In genomic region chr4:6109842-6110560, GRCh38 we compare ENCODE assay signal across 9 cellular contexts.
DNase-seq lines count a peak whose midpoint lies in the region; ATAC-seq and TF ChIP-seq lines count a peak whose summit lies in the region.
"Had no signal": no experiment of that assay in that cellular context is flagged by ENCODE, and none has a peak within 500 bp of the region (broad histone marks: within the 10 kb centered on the region; RNA-seq: fewer than 3 reads in every experiment).

No MANE protein-coding gene starts in this region.

- H3K36me3 ChIP-seq in BE2C: no peaks in the 10 kb centered on the region; the same call in 1 of the 2 replicates
- no peaks in the 10 kb centered on the region for H3K36me3 ChIP-seq in GM23338 (ENCODE audit: insufficient read depth)
- H3K36me3 ChIP-seq in kidney epithelial cell (ENCODE audit: control insufficient read depth, insufficient read depth, low read length): no peaks in the 10 kb centered on the region

- H3K27me3 ChIP-seq in BE2C (no peaks in the 10 kb centered on the region), GM23338 (ENCODE audit: insufficient read depth) (no peaks in the 10 kb centered on the region), kidney epithelial cell (ENCODE audit: control insufficient read depth, insufficient read depth, low read length) (peaks cover 7% of the 10 kb centered on the region)

- peaks cover 18% of the 10 kb centered on the region for H3K27me3 Mint-ChIP-seq in GM23338 (ENCODE audit: insufficient read depth, low read depth, poor library complexity)
- H3K27me3 Mint-ChIP-seq in activated naive CD4-positive, alpha-beta T cell treated with anti-CD3 and anti-CD28 coated beads for 36 hours (ENCODE audit: low read depth): peaks cover 7% of the 10 kb centered on the region

- H4K20me1 ChIP-seq in GM23338 (replicated peaks; ENCODE audit: insufficient read depth): no peaks in the 10 kb centered on the region

- peak; percentile 40 for DNase-seq in BE2C
- DNase-seq in GM23338 (ENCODE audit: low spot score): peak; percentile 92
- DNase-seq in RWPE1 (ENCODE audit: low spot score): peak; percentile 25
- DNase-seq in kidney epithelial cell (ENCODE audit: low read depth): no peak
- DNase-seq in NOMO-1 treated with dmso at 0.1 percent for 144 hours (lab: John Stamatoyannopoulos, UW; ENCODE audit: unreplicated experiment): no peak
- DNase-seq in NCI-H774 (lab: John Stamatoyannopoulos, UW): no peak
- no peak for DNase-seq in activated naive CD4-positive, alpha-beta T cell treated with anti-CD3 and anti-CD28 coated beads for 36 hours
- DNase-seq in ureter (ENCODE audit: low spot score): no peak
- DNase-seq: DMS79 had no signal

- peaks cover 3% of the 10 kb centered on the region; the same call in 2 of the 3 replicates for H3K9me3 Mint-ChIP-seq in GM23338
- no peaks in the 10 kb centered on the region for H3K9me3 Mint-ChIP-seq in activated naive CD4-positive, alpha-beta T cell treated with anti-CD3 and anti-CD28 coated beads for 36 hours

- peaks cover 7% of the 10 kb centered on the region for H3K36me3 Mint-ChIP-seq in GM23338 (ENCODE audit: low read depth)
- no peaks in the 10 kb centered on the region for H3K36me3 Mint-ChIP-seq in activated naive CD4-positive, alpha-beta T cell treated with anti-CD3 and anti-CD28 coated beads for 36 hours (ENCODE audit: low read depth)

- H3K4me3 Mint-ChIP-seq in GM23338: no peak overlapping the region
- no peak overlapping the region for H3K4me3 Mint-ChIP-seq in activated naive CD4-positive, alpha-beta T cell treated with anti-CD3 and anti-CD28 coated beads for 36 hours

- H3K4me3 ChIP-seq in BE2C (ENCODE audit: low read depth, low read length) (no peak overlapping the region), GM23338 (no peak overlapping the region), kidney epithelial cell (ENCODE audit: low read depth, low read length) (no peak overlapping the region)

- 0 out of 2 replicates have a peak overlapping the region, but pooled peaks have one; percentile 62 for H3K27ac Mint-ChIP-seq in GM23338
- H3K27ac Mint-ChIP-seq in activated naive CD4-positive, alpha-beta T cell treated with anti-CD3 and anti-CD28 coated beads for 36 hours: no peak overlapping the region

- H3K9me2 ChIP-seq in GM23338 (ENCODE audit: insufficient read depth): no peaks in the 10 kb centered on the region

- no peaks in the 10 kb centered on the region for H3K79me2 ChIP-seq in GM23338 (replicated peaks; ENCODE audit: insufficient read depth)

- no peaks in the 10 kb centered on the region for H3K9me3 ChIP-seq in BE2C

- H3K4me1 ChIP-seq in BE2C (peaks cover 6% of the 10 kb centered on the region), GM23338 (ENCODE audit: insufficient read depth) (peaks cover 6% of the 10 kb centered on the region; the same call in 1 of the 2 replicates)

- intact Hi-C loops in activated naive CD4-positive, alpha-beta T cell treated with anti-CD3 and anti-CD28 coated beads for 36 hours (cut with micrococcal nuclease): no loop called here

- no peaks in the 10 kb centered on the region for H3F3A ChIP-seq in GM23338 (replicated peaks; ENCODE audit: low read depth)

- H2AFZ ChIP-seq in GM23338: no peak overlapping the region

- peaks cover 16% of the 10 kb centered on the region for H3K4me1 Mint-ChIP-seq in GM23338
- no peaks in the 10 kb centered on the region for H3K4me1 Mint-ChIP-seq in activated naive CD4-positive, alpha-beta T cell treated with anti-CD3 and anti-CD28 coated beads for 36 hours (ENCODE audit: low read depth)

- H3K4me2 ChIP-seq in GM23338: no peak overlapping the region

- CTCF ChIA-PET in RWPE1 (lab: Yijun Ruan, JAX): interaction anchor here (0.5 kb wide), 1 partner anchor 132 kb away, joined by 5 read pairs; no protein-coding TSS in a partner anchor
- CTCF ChIA-PET in activated naive CD4-positive, alpha-beta T cell treated with anti-CD3 and anti-CD28 coated beads for 36 hours (lab: Charles Lee): interaction anchor here (1.0 kb wide), 1 partner anchor 13 kb away, joined by 3 read pairs; no protein-coding TSS in a partner anchor

- TF ChIP-seq CTCF in BE2C (IDR thresholded peaks at IDR 0.05; ENCODE audit: low read depth, low read length) (peak; percentile 64), GM23338 (conservative IDR thresholded peaks at IDR 0.05; ENCODE audit: low read depth in 2 of 2) (peak; percentile 60 to 65), RWPE1 (conservative IDR thresholded peaks at IDR 0.05; ENCODE audit: low read depth) (0 out of 2 replicates have a peak, but pooled peaks have one; percentile 7), kidney epithelial cell (IDR thresholded peaks at IDR 0.05; ENCODE audit: insufficient read depth, low read length, poor library complexity, severe bottlenecking) (peak; percentile 17)

- peak; percentile 96 for ATAC-seq in GM23338

- H3K27ac ChIP-seq in GM23338 (ENCODE audit: low read depth) (no peak overlapping the region), RWPE1 (no peak overlapping the region)

- POLR2A ChIA-PET in RWPE1 (lab: Yijun Ruan, JAX; ENCODE audit: low non-redundant PET): no interaction called here

TF ChIP-seq in GM23338, 12 proteins besides CTCF, POLR2A, EP300 and RAD21:
- TF ChIP-seq JUNB (IDR thresholded peaks at IDR 0.05; ENCODE audit: unreplicated experiment) (no peak), CREB1 (CRISPR knock-in tag; IDR thresholded peaks at IDR 0.05; ENCODE audit: low read depth) (peak; percentile 35; the same call in 1 of the 2 replicates), ZNF114 (CRISPR knock-in tag; IDR thresholded peaks at IDR 0.05) (no peak)

Comparison
In these comparisons a context has a peak if more than half of its experiments do, and no peak if none do; other contexts are left out.
1. DNase-seq: peak in BE2C (single experiment), GM23338 (single experiment) and RWPE1 (single experiment); none in kidney epithelial cell (single experiment), NOMO-1 treated with dmso at 0.1 percent for 144 hours (single experiment), NCI-H774 (single experiment), activated naive CD4-positive, alpha-beta T cell treated with anti-CD3 and anti-CD28 coated beads for 36 hours (single experiment) and ureter (single experiment).
2. CTCF ChIP-seq: peak in every context shown above with its lines; median percentile 64 in BE2C; 62 in GM23338; 17 in kidney epithelial cell; 7 in RWPE1.